ENCODE assay signal across 1 cellular context in genomic region chr6:16482702-16483314, GRCh38.
TF ChIP-seq lines count a peak whose summit lies in the region.

No MANE protein-coding gene starts in this region.

TF ChIP-seq in SK-N-SH, 30 proteins besides CTCF, POLR2A, EP300 and RAD21 (continued from another document):
- TF ChIP-seq SIN3A (IDR thresholded peaks at IDR 0.05; ENCODE audit: borderline replicate concordance, low read depth, low read length) (no peak), PBX3 (IDR thresholded peaks at IDR 0.05) (no peak), MEF2A (IDR thresholded peaks at IDR 0.05; ENCODE audit: borderline replicate concordance, low read depth) (no peak), ZBTB33 (IDR thresholded peaks at IDR 0.05; ENCODE audit: borderline replicate concordance, low read depth) (no peak), NRF1 (IDR thresholded peaks at IDR 0.05; ENCODE audit: low read depth, low read length) (no peak), USF1 (IDR thresholded peaks at IDR 0.05; ENCODE audit: borderline replicate concordance, low read depth) (no peak), CHD2 (IDR thresholded peaks at IDR 0.05; ENCODE audit: low read length, partially characterized antibody) (no peak), MAX (IDR thresholded peaks at IDR 0.05; ENCODE audit: low read depth) (no peak), POLR2AphosphoS5 (IDR thresholded peaks at IDR 0.05; ENCODE audit: low read depth, low read length) (no peak)
